In genomic region chr15:78059110-78059839, GRCh38 we compare ENCODE assay signal across 8 cellular contexts. TPM values are rescaled to one million over a fixed set of nuclear protein-coding genes. Genes with fewer than 3 reads are reported as not detected.
A peak's percentile ranks its signal among the peaks of the same experiment; 100 is the strongest.
DNase-seq lines count a peak whose midpoint lies in the region; ATAC-seq lines count a peak whose summit lies in the region.

No MANE protein-coding gene starts in this region.

- H3K4me3 Mint-ChIP-seq in activated naive CD8-positive, alpha-beta T cell treated with anti-CD3 and anti-CD28 coated beads, Interleukin-2, amount 10 ng/mL, durations not matched to agents 7 days and 5 days: no peak overlapping the region

- DNase-seq in LHCN-M2 (ENCODE audit: low read depth) (peak; percentile 61), anterior cingulate cortex (lab: John Stamatoyannopoulos, UW) (no peak)
- DNase-seq in activated naive CD8-positive, alpha-beta T cell treated with anti-CD3 and anti-CD28 coated beads, Interleukin-2, amount 10 ng/mL, durations not matched to agents 7 days and 5 days: no peak
- DNase-seq in NK-92 treated with Interleukin-12 subunit alpha and Interleukin-12 subunit beta, amount 100 ng/mL, for 24 hours (lab: John Stamatoyannopoulos, UW): no peak

- no peak for ATAC-seq in activated naive CD8-positive, alpha-beta T cell treated with anti-CD3 and anti-CD28 coated beads, Interleukin-2, amount 10 ng/mL, durations not matched to agents 7 days and 5 days (ENCODE audit: low read depth)
- no peak for ATAC-seq in HG02642 (IDR thresholded peaks at IDR 0.05; ENCODE audit: poor library complexity, unreplicated experiment)
- no peak for ATAC-seq in HG02798 (IDR thresholded peaks at IDR 0.05; ENCODE audit: poor library complexity, unreplicated experiment)

- no peaks in the 10 kb centered on the region for H3K27me3 ChIP-seq in BLaER1
- H3K27me3 ChIP-seq in muscle layer of colon (ENCODE audit: control insufficient read depth in 1 of 2, insufficient read depth in 2 of 2, low read length in 2 of 2): no peaks in the 10 kb centered on the region

- H3K4me1 ChIP-seq in BLaER1 (peaks cover 98% of the 10 kb centered on the region), muscle layer of colon (ENCODE audit: insufficient read depth, low read length) (peaks cover 69% of the 10 kb centered on the region)

- H3K9ac ChIP-seq in BLaER1 (peak overlapping the region; percentile 30), muscle layer of colon (ENCODE audit: low read length) (no peak overlapping the region)

- H3K36me3 Mint-ChIP-seq in activated naive CD8-positive, alpha-beta T cell treated with anti-CD3 and anti-CD28 coated beads, Interleukin-2, amount 10 ng/mL, durations not matched to agents 7 days and 5 days: peaks cover 13% of the 10 kb centered on the region

- H4K20me1 ChIP-seq in BLaER1: no peaks in the 10 kb centered on the region

- no peaks in the 10 kb centered on the region for H3K27me3 Mint-ChIP-seq in activated naive CD8-positive, alpha-beta T cell treated with anti-CD3 and anti-CD28 coated beads, Interleukin-2, amount 10 ng/mL, durations not matched to agents 7 days and 5 days

- H3K36me3 ChIP-seq in BLaER1 (no peaks in the 10 kb centered on the region), muscle layer of colon (ENCODE audit: insufficient read depth, low read length) (no peaks in the 10 kb centered on the region)

- peaks cover 64% of the 10 kb centered on the region for H3K4me1 Mint-ChIP-seq in activated naive CD8-positive, alpha-beta T cell treated with anti-CD3 and anti-CD28 coated beads, Interleukin-2, amount 10 ng/mL, durations not matched to agents 7 days and 5 days

- POLR2A ChIA-PET in activated naive CD8-positive, alpha-beta T cell treated with anti-CD3 and anti-CD28 coated beads, Interleukin-2, amount 10 ng/mL, durations not matched to agents 7 days and 5 days (lab: Charles Lee): interaction anchor here (0.5 to 1.8 kb wide), 4 partner anchors 8 to 16 kb away, joined by 3 read pairs; no protein-coding TSS in a partner anchor

- H3K9me3 ChIP-seq in BLaER1 (no peaks in the 10 kb centered on the region), muscle layer of colon (ENCODE audit: low read length) (no peaks in the 10 kb centered on the region)

- H3K27ac ChIP-seq in BLaER1 (peak overlapping the region; percentile 92), muscle layer of colon (ENCODE audit: low read depth, low read length) (peak overlapping the region; percentile 14)

- H3K9me3 Mint-ChIP-seq in activated naive CD8-positive, alpha-beta T cell treated with anti-CD3 and anti-CD28 coated beads, Interleukin-2, amount 10 ng/mL, durations not matched to agents 7 days and 5 days: no peaks in the 10 kb centered on the region

- H3K4me3 ChIP-seq in BLaER1 (no peak overlapping the region), muscle layer of colon (ENCODE audit: low read depth in 1 of 2, low read length in 2 of 2) (no peak overlapping the region)

- peak overlapping the region; percentile 92 for H3K4me2 ChIP-seq in BLaER1

- peak overlapping the region; percentile 82 for H3K27ac Mint-ChIP-seq in activated naive CD8-positive, alpha-beta T cell treated with anti-CD3 and anti-CD28 coated beads, Interleukin-2, amount 10 ng/mL, durations not matched to agents 7 days and 5 days

RNA-seq across cellular contexts. Expression of gene TBC1D2B, which starts 18.2 kb away (rescaled TPM):
- total RNA-seq in LHCN-M2 (2014; rRNA removed): 26.9 and 30.6 TPM in 2 replicates
- polyA plus RNA-seq in LHCN-M2 (2012): 25.5 TPM
- 100 to 1,000 TPM; 123 to 125 TPM for total RNA-seq in activated naive CD8-positive, alpha-beta T cell treated with anti-CD3 and anti-CD28 coated beads, Interleukin-2, amount 10 ng/mL, durations not matched to agents 7 days and 5 days

RNA-seq across cellular contexts. Expression of gene SH2D7, which starts 33.1 kb away (rescaled TPM):
- total RNA-seq in LHCN-M2 (2014; rRNA removed): not detected in 2 replicates
- polyA plus RNA-seq in LHCN-M2 (2012): 0.04 TPM
- total RNA-seq in activated naive CD8-positive, alpha-beta T cell treated with anti-CD3 and anti-CD28 coated beads, Interleukin-2, amount 10 ng/mL, durations not matched to agents 7 days and 5 days: under 1 TPM in 1 of 2 experiments, not detected in 1; 0.11 TPM
